20 cellular contexts compared by ENCODE assay signal in genomic region chr7:157548691-157549265, GRCh38.
DNase-seq lines count a peak whose midpoint lies in the region; ATAC-seq and TF ChIP-seq lines count a peak whose summit lies in the region.
"Had no signal": no experiment of that assay in that cellular context is flagged by ENCODE, and none has a peak within 500 bp of the region (broad histone marks: within the 10 kb centered on the region; RNA-seq: fewer than 3 reads in every experiment).

No MANE protein-coding gene starts in this region.

- H3K9me2 ChIP-seq in PC-3 (replicated peaks; ENCODE audit: low read length) = no peaks in the 10 kb centered on the region
- no peaks in the 10 kb centered on the region for H3K9me2 ChIP-seq in SK-N-SH

- DNase-seq in activated CD8-positive, alpha-beta memory T cell treated with anti-CD3 and anti-CD28 coated beads, Interleukin-2, amount 50 U/mL, for 4 hours = peak; percentile 10
- DNase-seq in activated CD8-positive, alpha-beta memory T cell treated with anti-CD3 and anti-CD28 coated beads, Interleukin-2, amount 50 U/mL, for 48 hours = no peak
- DNase-seq in NCI-H82 treated with DMSO at 0.1 percent for 48 hours (lab: John Stamatoyannopoulos, UW; ENCODE audit: unreplicated experiment) (peak; percentile 3), left lung (peak; percentile 12 to 50), spleen (peak; percentile 59), PC-3 (no peak), SK-N-SH (no peak), NCI-H69 (lab: John Stamatoyannopoulos, UW) (no peak)
- DNase-seq: BE2C; CD4-positive, alpha-beta T cell; DMS79 treated with DMSO at 0.1 percent for 48 hours; HCEC 1CT; Karpas-422; MG63; NCI-H1092; NCI-H146; NCI-H2081 treated with DMSO at 0.1 percent for 48 hours; NCI-H510A treated with DMSO at 0.1 percent for 48 hours; OCI-M1 had no signal

- H3K4me3 ChIP-seq in left lung = no peak overlapping the region
- no peak overlapping the region for H3K4me3 ChIP-seq in spleen
- no peak overlapping the region for H3K4me3 ChIP-seq in PC-3 (ENCODE audit: low read length)
- no peak overlapping the region for H3K4me3 ChIP-seq in SK-N-SH (ENCODE audit: low read depth in 2 of 2, low read length in 1 of 2)
- H3K4me3 ChIP-seq: MG63 had no signal

- H3K79me2 ChIP-seq in PC-3 (ENCODE audit: low read length) (no peaks in the 10 kb centered on the region), SK-N-SH (ENCODE audit: insufficient read depth) (no peaks in the 10 kb centered on the region)

- H4K20me1 ChIP-seq in PC-3 (ENCODE audit: low read length) (no peaks in the 10 kb centered on the region), SK-N-SH (ENCODE audit: insufficient read depth) (no peaks in the 10 kb centered on the region)

- no peaks in the 10 kb centered on the region for H3K4me1 ChIP-seq in left lung
- peaks cover 0 to 4% (median 0%) of the 10 kb centered on the region in 6 donors for H3K4me1 ChIP-seq in spleen
- no peaks in the 10 kb centered on the region for H3K4me1 ChIP-seq in PC-3 (ENCODE audit: insufficient read depth, low read length)
- no peaks in the 10 kb centered on the region for H3K4me1 ChIP-seq in SK-N-SH (ENCODE audit: control insufficient read depth in 1 of 2, insufficient read depth in 2 of 2, low read depth in 1 of 2, low read length in 1 of 2)
- H3K4me1 ChIP-seq: BE2C had no signal

- CTCF ChIA-PET in PC-3 (lab: Charles Lee) = no interaction called here
- CTCF ChIA-PET in SK-N-SH (lab: Yijun Ruan, JAX) = interaction anchor here (1.5 kb wide), 1 partner anchor 18 kb away, joined by 4 read pairs; no protein-coding TSS in a partner anchor

- H3K9ac ChIP-seq in PC-3 (ENCODE audit: low read length) (no peak overlapping the region), SK-N-SH (no peak overlapping the region)

- ATAC-seq in left lung (no peak), PC-3 (no peak)

- TF ChIP-seq EP300 in SK-N-SH (IDR thresholded peaks at IDR 0.05; ENCODE audit: borderline replicate concordance in 1 of 2, low read depth in 1 of 2, low read length in 1 of 2) = no peak

- H2AFZ ChIP-seq in PC-3 (ENCODE audit: low read length) (no peak overlapping the region), SK-N-SH (ENCODE audit: low read depth) (no peak overlapping the region)

- peaks cover 0 to 6% of the 10 kb centered on the region in 2 donors for H3K36me3 ChIP-seq in left lung
- H3K36me3 ChIP-seq in spleen = peaks cover 0 to 61% (median 15%) of the 10 kb centered on the region in 6 donors
- no peaks in the 10 kb centered on the region for H3K36me3 ChIP-seq in PC-3 (ENCODE audit: low read depth, low read length)
- H3K36me3 ChIP-seq in SK-N-SH (replicated peaks in 1 of 2; ENCODE audit: control insufficient read depth in 1 of 2, insufficient read depth in 2 of 2, low read length in 1 of 2) = no peaks in the 10 kb centered on the region
- H3K36me3 ChIP-seq: BE2C, MG63 had no signal

- no peak for TF ChIP-seq CTCF in left lung (IDR thresholded peaks at IDR 0.05)
- TF ChIP-seq CTCF in spleen (IDR thresholded peaks at IDR 0.05 in 8 of 11, conservative IDR thresholded peaks at IDR 0.05 in 3 of 11) = no peak
- no peak for TF ChIP-seq CTCF in PC-3 (conservative IDR thresholded peaks at IDR 0.05; ENCODE audit: low read depth, low read length)
- no peak for TF ChIP-seq CTCF in SK-N-SH (IDR thresholded peaks at IDR 0.05)

- H3F3A ChIP-seq in PC-3 (ENCODE audit: low read length, unreplicated experiment) = no peaks in the 10 kb centered on the region
- H3F3A ChIP-seq in SK-N-SH (replicated peaks; ENCODE audit: insufficient read depth) = no peaks in the 10 kb centered on the region

- TF ChIP-seq RAD21 in SK-N-SH (IDR thresholded peaks at IDR 0.05; ENCODE audit: low read length) = no peak

- no peak for TF ChIP-seq POLR2A in spleen (IDR thresholded peaks at IDR 0.05)

- H3K4me2 ChIP-seq in PC-3 (ENCODE audit: low read length) = no peak overlapping the region
- no peak overlapping the region for H3K4me2 ChIP-seq in SK-N-SH

- BruUV-seq in PC-3 (replicated peaks; lab: Mats Ljungman, UMichigan) = no TSS peak

- H3K27ac ChIP-seq in left lung = no peak overlapping the region
- no peak overlapping the region for H3K27ac ChIP-seq in spleen
- H3K27ac ChIP-seq in PC-3 (ENCODE audit: low read length) = no peak overlapping the region
- no peak overlapping the region for H3K27ac ChIP-seq in SK-N-SH (ENCODE audit: low read depth in 2 of 2, low read length in 1 of 2)
- H3K27ac ChIP-seq: 22Rv1 had no signal

- WGBS in spleen, 5 donors = 87 to 93% (median 91%) methylated on average over 13 to 22 of the region's 22 CpGs
- 83% methylated on average over 20 of the region's 22 CpGs for WGBS in SK-N-SH (ENCODE audit: low lambda C conversion rate)

- H3K9me3 ChIP-seq in left lung (no peaks in the 10 kb centered on the region), spleen (no peaks in the 10 kb centered on the region), PC-3 (ENCODE audit: low read length) (no peaks in the 10 kb centered on the region), SK-N-SH (no peaks in the 10 kb centered on the region)
- H3K9me3 ChIP-seq: BE2C, MG63 had no signal

- no peaks in the 10 kb centered on the region for H3K27me3 ChIP-seq in left lung
- H3K27me3 ChIP-seq in spleen (replicated peaks in 1 of 7) = no peaks in the 10 kb centered on the region
- no peaks in the 10 kb centered on the region for H3K27me3 ChIP-seq in PC-3 (ENCODE audit: low read length)
- no peaks in the 10 kb centered on the region for H3K27me3 ChIP-seq in SK-N-SH (ENCODE audit: insufficient read depth)
- H3K27me3 ChIP-seq: BE2C, MG63 had no signal

- intact Hi-C loops in left lung (cut with DNase I) = no loop called here
- intact Hi-C loops in spleen (cut with DNase I; ENCODE audit: low total_unique reads) = no loop called here
- intact Hi-C loops in PC-3 (cut with micrococcal nuclease) = no loop called here

- POLR2A ChIA-PET in PC-3 (lab: Charles Lee; ENCODE audit: unreplicated experiment) (no interaction called here), SK-N-SH (lab: Yijun Ruan, JAX) (no interaction called here)

TF ChIP-seq in SK-N-SH, 30 proteins besides CTCF, POLR2A, EP300 and RAD21:
- TF ChIP-seq GATA2 (CRISPR knock-in tag; IDR thresholded peaks at IDR 0.05) (no peak), USF2 (IDR thresholded peaks at IDR 0.05; ENCODE audit: borderline replicate concordance, low read depth, low read length) (no peak), SMC3 (IDR thresholded peaks at IDR 0.05; ENCODE audit: low read depth, low read length) (no peak), MAX (IDR thresholded peaks at IDR 0.05; ENCODE audit: low read depth) (no peak), ZBTB33 (IDR thresholded peaks at IDR 0.05; ENCODE audit: borderline replicate concordance, low read depth) (no peak), YY1 (IDR thresholded peaks at IDR 0.05; ENCODE audit: low read depth) (no peak), TAF1 (IDR thresholded peaks at IDR 0.05; ENCODE audit: borderline replicate concordance, low read depth, low read length) (no peak), JUND (IDR thresholded peaks at IDR 0.05) (no peak), EZH2phosphoT487 (IDR thresholded peaks at IDR 0.05; ENCODE audit: borderline replicate concordance, low read depth) (no peak)
TF ChIP-seq in SK-N-SH: peak in this region for 0.

Comparison
In these comparisons a context has a peak if more than half of its experiments do, and no peak if none do; other contexts are left out.
1. DNase-seq: peak in activated CD8-positive, alpha-beta memory T cell treated with anti-CD3 and anti-CD28 coated beads, Interleukin-2, amount 50 U/mL, for 4 hours (single experiment), NCI-H82 treated with DMSO at 0.1 percent for 48 hours (single experiment), left lung (2 of 2) and spleen (single experiment); none in activated CD8-positive, alpha-beta memory T cell treated with anti-CD3 and anti-CD28 coated beads, Interleukin-2, amount 50 U/mL, for 48 hours (single experiment), PC-3 (single experiment), SK-N-SH (single experiment) and NCI-H69 (single experiment).